28 cellular contexts compared by ENCODE assay signal in genomic region chr1:198773030-198773429, GRCh38.
"Had no signal": no experiment of that assay in that cellular context is flagged by ENCODE, and none has a peak within 500 bp of the region (broad histone marks: within the 10 kb centered on the region; RNA-seq: fewer than 3 reads in every experiment).

No MANE protein-coding gene starts in this region.

- H3K4me2 ChIP-seq: hepatocyte had no signal

- H3K27me3 Mint-ChIP-seq: activated CD4-positive, alpha-beta T cell treated with anti-CD3 and anti-CD28 coated beads for 36 hours; activated naive CD8-positive, alpha-beta T cell; natural killer cell treated with Interleukin-12 subunit alpha and Interleukin-12 subunit beta and Interleukin-15 and Interleukin-18, amount 100 ng/mL, for 72 hours; stimulated activated memory B cell treated with anti-CD40 and anti-IgM and Interleukin-4, amounts not matched to agents 10 μg/mL and 1 μg/mL and 100 μg/mL, for 72 hours had no signal

- H3K27ac Mint-ChIP-seq: activated CD4-positive, alpha-beta T cell treated with anti-CD3 and anti-CD28 coated beads for 36 hours; activated CD8-positive, alpha-beta T cell treated with anti-CD3 and anti-CD28 coated beads, Interleukin-2, amount 10 ng/mL, durations not matched to agents 7 days and 5 days; activated naive CD8-positive, alpha-beta T cell; activated T-cell treated with anti-CD3 and anti-CD28 coated beads, Interleukin-2, amount 50 U/mL, for 72 hours; stimulated activated memory B cell treated with anti-CD40 and anti-IgM and Interleukin-4, amounts not matched to agents 10 μg/mL and 1 μg/mL and 100 μg/mL, for 72 hours had no signal

- H3K4me3 ChIP-seq: gastrocnemius medialis, hepatocyte, mucosa of descending colon, pancreas, prostate gland, skin epidermis, suprapubic skin, tibial artery, upper lobe of right lung had no signal

- H3K4me3 Mint-ChIP-seq: activated CD4-positive, alpha-beta T cell treated with anti-CD3 and anti-CD28 coated beads for 36 hours; activated CD8-positive, alpha-beta T cell treated with anti-CD3 and anti-CD28 coated beads, Interleukin-2, amount 10 ng/mL, durations not matched to agents 7 days and 5 days; activated naive CD8-positive, alpha-beta T cell; activated T-cell treated with anti-CD3 and anti-CD28 coated beads, Interleukin-2, amount 50 U/mL, for 72 hours; natural killer cell treated with Interleukin-12 subunit alpha and Interleukin-12 subunit beta and Interleukin-15 and Interleukin-18, amount 100 ng/mL, for 72 hours; stimulated activated memory B cell treated with anti-CD40 and anti-IgM and Interleukin-4, amounts not matched to agents 10 μg/mL and 1 μg/mL and 100 μg/mL, for 72 hours had no signal

- H3K9me3 ChIP-seq: gastrocnemius medialis, mucosa of descending colon, pancreas, prostate gland, suprapubic skin, tibial artery, upper lobe of right lung had no signal

- H3K4me1 Mint-ChIP-seq: stimulated activated memory B cell treated with anti-CD40 and anti-IgM and Interleukin-4, amounts not matched to agents 10 μg/mL and 1 μg/mL and 100 μg/mL, for 72 hours had no signal

- H3K4me1 ChIP-seq: pancreas, prostate gland, suprapubic skin, tibial artery had no signal

- H3K79me2 ChIP-seq: hepatocyte had no signal

- DNase-seq: activated CD4-positive, alpha-beta T cell treated with anti-CD3 and anti-CD28 coated beads for 36 hours; activated CD4-positive, CD25-positive, alpha-beta regulatory T cell; activated CD8-positive, alpha-beta T cell treated with anti-CD3 and anti-CD28 coated beads, Interleukin-2, amount 10 ng/mL, durations not matched to agents 7 days and 5 days; activated naive CD4-positive, alpha-beta T cell treated with Interleukin-2 at 50 U/mL for 16 hours; activated T-cell treated with anti-CD3 and anti-CD28 coated beads for 4 hours; activated T-cell treated with anti-CD3 and anti-CD28 coated beads, Interleukin-2, amount 50 U/mL, for 72 hours; anterior cingulate cortex; dermis blood vessel endothelial cell; effector CD4-positive, alpha-beta T cell; gastrocnemius medialis; glutamatergic neuron; left cardiac atrium; left ventricle myocardium superior; mucosa of descending colon; pancreas; retina; stimulated activated CD4-positive, alpha-beta T cell treated with anti-CD3 and anti-CD28 coated beads, Interleukin-4, amount 100 ng/mL, for 4 hours; stimulated activated CD8-positive, alpha-beta memory T cell treated with anti-CD3 and anti-CD28 coated beads, Interleukin-4, amount 100 ng/mL, for 48 hours; tibial artery; upper lobe of right lung had no signal

- H3K27me3 ChIP-seq: gastrocnemius medialis, hepatocyte, pancreas, suprapubic skin, tibial artery, upper lobe of right lung had no signal

- H2AFZ ChIP-seq: hepatocyte had no signal

- H3K27ac ChIP-seq: gastrocnemius medialis, hepatocyte, pancreas, prostate gland, skin epidermis, suprapubic skin, tibial artery, upper lobe of right lung had no signal

- H3K36me3 Mint-ChIP-seq: activated naive CD8-positive, alpha-beta T cell; natural killer cell treated with Interleukin-12 subunit alpha and Interleukin-12 subunit beta and Interleukin-15 and Interleukin-18, amount 100 ng/mL, for 72 hours; stimulated activated memory B cell treated with anti-CD40 and anti-IgM and Interleukin-4, amounts not matched to agents 10 μg/mL and 1 μg/mL and 100 μg/mL, for 72 hours had no signal

- H3K9me3 Mint-ChIP-seq: activated T-cell treated with anti-CD3 and anti-CD28 coated beads, Interleukin-2, amount 50 U/mL, for 72 hours; natural killer cell treated with Interleukin-12 subunit alpha and Interleukin-12 subunit beta and Interleukin-15 and Interleukin-18, amount 100 ng/mL, for 72 hours; stimulated activated memory B cell treated with anti-CD40 and anti-IgM and Interleukin-4, amounts not matched to agents 10 μg/mL and 1 μg/mL and 100 μg/mL, for 72 hours had no signal

- ATAC-seq: activated CD4-positive, alpha-beta T cell treated with anti-CD3 and anti-CD28 coated beads for 36 hours; activated CD8-positive, alpha-beta T cell treated with anti-CD3 and anti-CD28 coated beads, Interleukin-2, amount 10 ng/mL, durations not matched to agents 7 days and 5 days; activated T-cell treated with anti-CD3 and anti-CD28 coated beads, Interleukin-2, amount 50 U/mL, for 72 hours; gastrocnemius medialis; left cardiac atrium; left ventricle myocardium superior; mucosa of descending colon; natural killer cell treated with Interleukin-12 subunit alpha and Interleukin-12 subunit beta and Interleukin-15 and Interleukin-18, amount 100 ng/mL, for 72 hours; pancreas; sciatic nerve; stimulated activated memory B cell treated with anti-CD40 and anti-IgM and Interleukin-4, amounts not matched to agents 10 μg/mL and 1 μg/mL and 100 μg/mL, for 72 hours; upper lobe of right lung had no signal

- H3K36me3 ChIP-seq: gastrocnemius medialis, pancreas, prostate gland, suprapubic skin, tibial artery, upper lobe of right lung had no signal
